Comparison of ENCODE assay signal across 26 cellular contexts in the genomic region with DNA sequence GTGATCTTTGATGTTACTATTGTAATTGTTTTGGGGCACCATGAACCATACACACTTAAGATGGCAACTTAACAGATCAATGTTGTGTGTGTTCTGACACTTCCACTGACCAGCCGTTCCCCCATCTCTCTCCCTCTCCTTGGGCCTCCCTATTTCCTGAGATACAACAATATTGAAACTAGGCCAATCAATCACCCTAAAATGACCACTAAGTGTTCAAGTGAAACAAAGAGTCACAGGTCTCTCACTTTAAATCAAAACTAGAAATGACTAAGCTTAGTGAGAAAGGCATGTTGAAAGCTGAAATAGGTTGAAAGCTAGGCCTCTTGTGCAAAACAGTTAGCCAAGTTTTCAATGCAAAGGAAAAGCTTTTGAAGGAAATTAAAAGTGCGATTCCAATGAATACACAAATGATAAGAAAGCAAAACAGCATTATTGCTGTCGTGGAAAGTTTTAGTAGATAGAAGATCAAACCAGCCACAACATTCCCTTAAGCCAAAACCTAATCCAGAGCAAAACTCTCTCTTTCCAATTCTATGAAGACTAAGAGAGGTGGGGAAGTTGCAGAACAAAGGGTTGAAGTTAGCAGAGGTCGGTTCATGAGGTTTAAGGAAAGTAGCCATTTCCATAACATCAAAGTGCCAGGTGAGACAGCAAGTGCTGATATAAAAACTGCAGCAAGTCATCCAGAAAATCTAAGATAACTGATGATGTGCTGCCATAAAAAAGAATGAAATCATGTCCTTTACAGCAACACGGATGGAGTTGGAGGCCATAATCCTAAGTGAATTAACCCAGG.
DNase-seq lines count a peak whose midpoint lies in the region; ATAC-seq and TF ChIP-seq lines count a peak whose summit lies in the region.
"Had no signal": no experiment of that assay in that cellular context is flagged by ENCODE, and none has a peak within 500 bp of the region (broad histone marks: within the 10 kb centered on the region; RNA-seq: fewer than 3 reads in every experiment).

No MANE protein-coding gene starts in this region.

- ATAC-seq in GM18907 (IDR thresholded peaks at IDR 0.05; ENCODE audit: unreplicated experiment) (peak; percentile 86), GM21447 (IDR thresholded peaks at IDR 0.05; ENCODE audit: unreplicated experiment) (peak; percentile 51), HG03175 (IDR thresholded peaks at IDR 0.05; ENCODE audit: unreplicated experiment) (peak; percentile 87)
- ATAC-seq: activated CD8-positive, alpha-beta memory T cell treated with anti-CD3 and anti-CD28 coated beads, Interleukin-2, amount 10 ng/mL, durations not matched to agents 7 days and 5 days; naive thymus-derived CD4-positive, alpha-beta T cell; Panc1 had no signal

- TF ChIP-seq POLR2A in adrenal gland (IDR thresholded peaks at IDR 0.05): no peak

- H3K4me1 ChIP-seq in adrenal gland (replicated peaks in 1 of 2): no peaks in the 10 kb centered on the region
- H3K4me1 ChIP-seq: BLaER1 treated with 17β-estradiol and CSF1 and Interleukin-3, amounts not matched to agents 10 nM and 100 nM; upper lobe of left lung had no signal

- H3K36me3 ChIP-seq in adrenal gland (replicated peaks in 1 of 2): no peaks in the 10 kb centered on the region
- H3K36me3 ChIP-seq: BLaER1 treated with 17β-estradiol and CSF1 and Interleukin-3, amounts not matched to agents 10 nM and 100 nM; upper lobe of left lung; WERI-Rb-1 had no signal

- peaks cover 6% of the 10 kb centered on the region for H3K4me1 Mint-ChIP-seq in activated T-helper 2 cell treated with anti-CD3 and anti-CD28 coated beads, Interferon-gamma antibody, Interleukin-2, Interleukin-4, amounts not matched to agents 10 μg/mL and 5 μg/mL and 100 μg/mL, durations not matched to agents 14 hours and 24 hours and 36 hours (ENCODE audit: low read depth)
- H3K4me1 Mint-ChIP-seq: activated CD4-positive, alpha-beta T cell treated with anti-CD3 and anti-CD28 coated beads, Interleukin-2, amount 10 ng/mL, durations not matched to agents 7 days and 5 days; naive thymus-derived CD4-positive, alpha-beta T cell had no signal

- H3K4me3 Mint-ChIP-seq in activated T-helper 2 cell treated with anti-CD3 and anti-CD28 coated beads, Interferon-gamma antibody, Interleukin-2, Interleukin-4, amounts not matched to agents 10 μg/mL and 5 μg/mL and 100 μg/mL, durations not matched to agents 14 hours and 24 hours and 36 hours (ENCODE audit: low read depth): no peak overlapping the region
- H3K4me3 Mint-ChIP-seq: activated CD4-positive, alpha-beta T cell treated with anti-CD3 and anti-CD28 coated beads, Interleukin-2, amount 10 ng/mL, durations not matched to agents 7 days and 5 days; activated CD8-positive, alpha-beta memory T cell treated with anti-CD3 and anti-CD28 coated beads, Interleukin-2, amount 10 ng/mL, durations not matched to agents 7 days and 5 days; naive thymus-derived CD4-positive, alpha-beta T cell had no signal

- H3K9me3 Mint-ChIP-seq in activated T-helper 2 cell treated with anti-CD3 and anti-CD28 coated beads, Interferon-gamma antibody, Interleukin-2, Interleukin-4, amounts not matched to agents 10 μg/mL and 5 μg/mL and 100 μg/mL, durations not matched to agents 14 hours and 24 hours and 36 hours: no peaks in the 10 kb centered on the region

- DNase-seq in activated T-helper 2 cell treated with anti-CD3 and anti-CD28 coated beads, Interferon-gamma antibody, Interleukin-2, Interleukin-4, amounts not matched to agents 10 μg/mL and 5 μg/mL and 100 μg/mL, durations not matched to agents 14 hours and 24 hours and 36 hours (ENCODE audit: low spot score): no peak
- DNase-seq in inferior parietal cortex (ENCODE audit: extremely low spot score) (no peak), adrenal gland (no peak)
- no peak for DNase-seq in stimulated activated CD4-positive, alpha-beta T cell treated with anti-CD3 and anti-CD28 coated beads, Interleukin-2, amount 100 ng/mL, for 24 hours
- DNase-seq: activated CD4-positive, alpha-beta T cell treated with anti-CD3 and anti-CD28 coated beads, Interleukin-2, amount 10 ng/mL, durations not matched to agents 7 days and 5 days; activated CD8-positive, alpha-beta memory T cell treated with anti-CD3 and anti-CD28 coated beads, Interleukin-2, amount 10 ng/mL, durations not matched to agents 7 days and 5 days; activated naive CD4-positive, alpha-beta T cell treated with anti-CD3 and anti-CD28 coated beads, Interleukin-2, amount 50 U/mL, for 16 hours; amygdala; DMS53; H7; islet precursor cell; KBM-7; midbrain; naive thymus-derived CD4-positive, alpha-beta T cell; NCI-H1105 treated with DMSO at 0.1 percent for 48 hours; NCI-H1930; SHP77; stimulated activated CD8-positive, alpha-beta memory T cell treated with anti-CD3 and anti-CD28 coated beads, Interleukin-4, amount 100 ng/mL, for 48 hours; T1000; upper lobe of left lung; WERI-Rb-1 had no signal

- intact Hi-C loops in activated T-helper 2 cell treated with anti-CD3 and anti-CD28 coated beads, Interferon-gamma antibody, Interleukin-2, Interleukin-4, amounts not matched to agents 10 μg/mL and 5 μg/mL and 100 μg/mL, durations not matched to agents 14 hours and 24 hours and 36 hours (cut with micrococcal nuclease): no loop called here
- intact Hi-C loops in adrenal gland (cut with DNase I): no loop called here

- no peaks in the 10 kb centered on the region for H3K27me3 ChIP-seq in adrenal gland
- H3K27me3 ChIP-seq: BLaER1 treated with 17β-estradiol and CSF1 and Interleukin-3, amounts not matched to agents 10 nM and 100 nM; upper lobe of left lung had no signal

- H3K27me3 Mint-ChIP-seq in activated T-helper 2 cell treated with anti-CD3 and anti-CD28 coated beads, Interferon-gamma antibody, Interleukin-2, Interleukin-4, amounts not matched to agents 10 μg/mL and 5 μg/mL and 100 μg/mL, durations not matched to agents 14 hours and 24 hours and 36 hours (ENCODE audit: low read depth): no peaks in the 10 kb centered on the region
- H3K27me3 Mint-ChIP-seq: activated CD4-positive, alpha-beta T cell treated with anti-CD3 and anti-CD28 coated beads, Interleukin-2, amount 10 ng/mL, durations not matched to agents 7 days and 5 days; activated CD8-positive, alpha-beta memory T cell treated with anti-CD3 and anti-CD28 coated beads, Interleukin-2, amount 10 ng/mL, durations not matched to agents 7 days and 5 days had no signal

- H3K27ac Mint-ChIP-seq in activated T-helper 2 cell treated with anti-CD3 and anti-CD28 coated beads, Interferon-gamma antibody, Interleukin-2, Interleukin-4, amounts not matched to agents 10 μg/mL and 5 μg/mL and 100 μg/mL, durations not matched to agents 14 hours and 24 hours and 36 hours: peak overlapping the region; percentile 13
- H3K27ac Mint-ChIP-seq: activated CD4-positive, alpha-beta T cell treated with anti-CD3 and anti-CD28 coated beads, Interleukin-2, amount 10 ng/mL, durations not matched to agents 7 days and 5 days; activated CD8-positive, alpha-beta memory T cell treated with anti-CD3 and anti-CD28 coated beads, Interleukin-2, amount 10 ng/mL, durations not matched to agents 7 days and 5 days; naive thymus-derived CD4-positive, alpha-beta T cell had no signal

- WGBS in adrenal gland, 4 donors: 73 to 83% (median 75%) methylated on average over 5 of the region's 5 CpGs

- H3K9me3 ChIP-seq in adrenal gland (replicated peaks in 1 of 3): no peaks in the 10 kb centered on the region
- H3K9me3 ChIP-seq: BLaER1 treated with 17β-estradiol and CSF1 and Interleukin-3, amounts not matched to agents 10 nM and 100 nM; upper lobe of left lung had no signal

- no peaks in the 10 kb centered on the region for H3K36me3 Mint-ChIP-seq in activated T-helper 2 cell treated with anti-CD3 and anti-CD28 coated beads, Interferon-gamma antibody, Interleukin-2, Interleukin-4, amounts not matched to agents 10 μg/mL and 5 μg/mL and 100 μg/mL, durations not matched to agents 14 hours and 24 hours and 36 hours (ENCODE audit: low read depth)
- H3K36me3 Mint-ChIP-seq: activated CD8-positive, alpha-beta memory T cell treated with anti-CD3 and anti-CD28 coated beads, Interleukin-2, amount 10 ng/mL, durations not matched to agents 7 days and 5 days; naive thymus-derived CD4-positive, alpha-beta T cell had no signal

- no peak overlapping the region for H3K27ac ChIP-seq in adrenal gland
- H3K27ac ChIP-seq: BLaER1 treated with 17β-estradiol and CSF1 and Interleukin-3, amounts not matched to agents 10 nM and 100 nM; upper lobe of left lung; WERI-Rb-1 had no signal

- TF ChIP-seq CTCF in adrenal gland (IDR thresholded peaks at IDR 0.05): no peak

- H3K4me3 ChIP-seq in adrenal gland: no peak overlapping the region
- H3K4me3 ChIP-seq: BLaER1 treated with 17β-estradiol and CSF1 and Interleukin-3, amounts not matched to agents 10 nM and 100 nM; upper lobe of left lung had no signal
